Comparison of ENCODE assay signal across 16 cellular contexts in the genomic region with DNA sequence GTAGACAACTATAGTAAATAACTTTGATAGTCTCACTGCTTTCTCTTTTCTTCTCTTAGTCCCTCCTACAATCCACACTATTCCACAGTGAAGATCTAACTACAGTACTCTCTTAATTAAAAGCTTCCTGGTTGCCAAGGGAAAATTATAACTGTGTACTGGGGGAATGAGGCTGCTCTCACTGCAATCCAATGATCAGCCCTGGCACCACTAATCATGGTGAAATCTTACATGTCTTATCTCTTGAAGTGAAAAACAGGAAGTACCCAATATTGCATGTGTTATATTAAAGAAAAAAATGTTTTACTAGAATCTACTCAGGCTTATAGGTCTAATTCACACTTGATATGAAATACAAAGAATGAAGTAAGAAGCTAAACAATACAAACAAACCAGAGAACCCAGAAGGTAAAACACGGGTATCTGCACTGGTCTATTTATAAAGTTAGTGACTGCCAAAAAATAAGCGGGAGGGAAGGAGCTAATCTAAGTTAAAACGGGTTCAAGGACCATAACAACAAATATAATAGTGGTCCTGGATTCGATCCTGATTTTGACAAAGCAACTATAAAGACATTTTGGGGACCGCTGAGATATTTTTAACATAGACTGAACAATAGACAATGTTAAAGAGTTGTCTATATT.
"Had no signal": no experiment of that assay in that cellular context is flagged by ENCODE, and none has a peak within 500 bp of the region (broad histone marks: within the 10 kb centered on the region; RNA-seq: fewer than 3 reads in every experiment).

No MANE protein-coding gene starts in this region.

- H3K4me1 Mint-ChIP-seq: activated B cell treated with CpG ODN at 0.5 μM for 24 hours; activated naive CD4-positive, alpha-beta T cell treated with anti-CD3 and anti-CD28 coated beads, Interleukin-2, amount 50 U/mL, for 24 hours; mesothelial cell of epicardium; stimulated activated naive CD8-positive, alpha-beta T cell treated with anti-CD3 and anti-CD28 coated beads, Interleukin-15, amount 100 ng/mL, for 72 hours had no signal

- H3K27ac Mint-ChIP-seq: activated B cell treated with CpG ODN at 0.5 μM for 24 hours; activated CD8-positive, alpha-beta T cell treated with anti-CD3 and anti-CD28 coated beads for 36 hours; activated naive CD4-positive, alpha-beta T cell treated with anti-CD3 and anti-CD28 coated beads, Interleukin-2, amount 50 U/mL, for 24 hours; mesothelial cell of epicardium; type B pancreatic cell had no signal

- H3K9me3 Mint-ChIP-seq: activated B cell treated with CpG ODN at 0.5 μM for 24 hours; activated CD8-positive, alpha-beta T cell treated with anti-CD3 and anti-CD28 coated beads for 36 hours; activated naive CD4-positive, alpha-beta T cell treated with anti-CD3 and anti-CD28 coated beads, Interleukin-2, amount 50 U/mL, for 24 hours; activated T-cell treated with anti-CD3 and anti-CD28 coated beads, Interleukin-2, amount 50 U/mL, for 4 hours; mesothelial cell of epicardium; stimulated activated naive CD8-positive, alpha-beta T cell treated with anti-CD3 and anti-CD28 coated beads, Interleukin-15, amount 100 ng/mL, for 72 hours; type B pancreatic cell had no signal

- H3K27ac ChIP-seq: adrenal gland, cardiac muscle cell had no signal

- H3K4me3 Mint-ChIP-seq: activated B cell treated with CpG ODN at 0.5 μM for 24 hours; activated CD8-positive, alpha-beta T cell treated with anti-CD3 and anti-CD28 coated beads for 36 hours; activated naive CD4-positive, alpha-beta T cell treated with anti-CD3 and anti-CD28 coated beads, Interleukin-2, amount 50 U/mL, for 24 hours; activated T-cell treated with anti-CD3 and anti-CD28 coated beads, Interleukin-2, amount 50 U/mL, for 4 hours; mesothelial cell of epicardium; stimulated activated naive CD8-positive, alpha-beta T cell treated with anti-CD3 and anti-CD28 coated beads, Interleukin-15, amount 100 ng/mL, for 72 hours; type B pancreatic cell had no signal

- H3K4me3 ChIP-seq: adrenal gland, cardiac muscle cell, lung had no signal

- DNase-seq: activated B cell treated with CpG ODN at 0.5 μM for 24 hours; activated CD4-positive, alpha-beta T cell treated with anti-CD3 and anti-CD28 coated beads for 48 hours; activated CD8-positive, alpha-beta T cell treated with anti-CD3 and anti-CD28 coated beads for 36 hours; activated effector memory CD4-positive, alpha-beta T cell treated with anti-CD3 and anti-CD28 coated beads, Interleukin-2, amount 50 U/mL, for 16 hours; activated T-cell treated with anti-CD3 and anti-CD28 coated beads, Interleukin-2, amount 50 U/mL, for 4 hours; adrenal gland; hypothalamus; kidney glomerular epithelial cell; stimulated activated CD4-positive, alpha-beta T cell treated with anti-CD3 and anti-CD28 coated beads, Interleukin-1b, Interleukin-23, amount 100 ng/mL, for 48 hours; stimulated activated naive CD8-positive, alpha-beta T cell treated with anti-CD3 and anti-CD28 coated beads, Interleukin-15, amount 100 ng/mL, for 72 hours had no signal

- H3K36me3 ChIP-seq: adrenal gland, cardiac muscle cell had no signal

- H3K9me3 ChIP-seq: adrenal gland had no signal

- ATAC-seq: activated CD8-positive, alpha-beta T cell treated with anti-CD3 and anti-CD28 coated beads for 36 hours; activated T-cell treated with anti-CD3 and anti-CD28 coated beads, Interleukin-2, amount 50 U/mL, for 4 hours; sciatic nerve; stimulated activated naive CD8-positive, alpha-beta T cell treated with anti-CD3 and anti-CD28 coated beads, Interleukin-15, amount 100 ng/mL, for 72 hours had no signal

- H3K27me3 ChIP-seq: adrenal gland, cardiac muscle cell had no signal

- H3K36me3 Mint-ChIP-seq: activated naive CD4-positive, alpha-beta T cell treated with anti-CD3 and anti-CD28 coated beads, Interleukin-2, amount 50 U/mL, for 24 hours; mesothelial cell of epicardium; type B pancreatic cell had no signal

- H3K27me3 Mint-ChIP-seq: activated B cell treated with CpG ODN at 0.5 μM for 24 hours; activated CD8-positive, alpha-beta T cell treated with anti-CD3 and anti-CD28 coated beads for 36 hours; activated naive CD4-positive, alpha-beta T cell treated with anti-CD3 and anti-CD28 coated beads, Interleukin-2, amount 50 U/mL, for 24 hours; stimulated activated naive CD8-positive, alpha-beta T cell treated with anti-CD3 and anti-CD28 coated beads, Interleukin-15, amount 100 ng/mL, for 72 hours; type B pancreatic cell had no signal
